Comparison of ENCODE assay signal across 16 cellular contexts in the genomic region with DNA sequence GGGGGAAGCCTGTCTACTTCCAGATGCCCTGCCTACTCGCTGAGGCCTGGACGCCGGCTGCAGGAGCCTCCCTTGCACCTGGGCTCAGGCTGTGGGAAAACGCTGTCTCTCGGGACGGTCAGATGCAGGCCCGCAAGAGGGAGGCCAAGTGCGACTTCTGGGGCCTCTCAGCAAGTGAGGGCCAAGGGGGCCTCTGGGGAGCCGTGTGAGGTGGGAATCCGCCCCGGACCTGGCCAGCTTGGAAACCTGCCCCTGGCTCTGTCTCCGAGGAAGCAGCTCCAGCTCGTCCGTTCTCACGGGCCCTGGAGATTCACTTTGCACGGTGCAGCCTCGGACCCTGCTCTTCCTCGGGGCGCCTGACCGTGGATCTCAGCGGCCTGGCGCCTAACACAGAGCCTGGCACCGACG. TPM values are rescaled to one million over a fixed set of nuclear protein-coding genes. Genes with fewer than 3 reads are reported as not detected.
A peak's percentile ranks its signal among the peaks of the same experiment; 100 is the strongest.
DNase-seq lines count a peak whose midpoint lies in the region; ATAC-seq and TF ChIP-seq lines count a peak whose summit lies in the region.
"Had no signal": no experiment of that assay in that cellular context is flagged by ENCODE, and none has a peak within 500 bp of the region (broad histone marks: within the 10 kb centered on the region; RNA-seq: fewer than 3 reads in every experiment).

No MANE protein-coding gene starts in this region.

- no peaks in the 10 kb centered on the region for H3K27me3 Mint-ChIP-seq in T-cell
- H3K27me3 Mint-ChIP-seq: activated CD4-positive, alpha-beta memory T cell treated with anti-CD3 and anti-CD28 coated beads, Interleukin-2, amount 10 ng/mL, durations not matched to agents 7 days and 5 days had no signal

- DNase-seq in Panc1 (ENCODE audit: low read depth, low spot score) = no peak
- no peak for DNase-seq in dorsolateral prefrontal cortex
- DNase-seq in tibial artery = peak in 1 of 2 donors; percentile 77
- DNase-seq in cortex of kidney (lab: John Stamatoyannopoulos, UW) = no peak
- no peak for DNase-seq in T-cell
- DNase-seq: activated CD4-positive, alpha-beta memory T cell treated with anti-CD3 and anti-CD28 coated beads, Interleukin-2, amount 10 ng/mL, durations not matched to agents 7 days and 5 days; DMS79 treated with DMSO at 0.1 percent for 48 hours; NCI-H1105 treated with DMSO at 0.1 percent for 48 hours; NCI-H526 treated with DMSO at 0.1 percent for 48 hours; stimulated activated CD4-positive, alpha-beta T cell treated with anti-CD3 and anti-CD28 coated beads, Interleukin-15, amount 100 ng/mL, for 24 hours; T-helper 2 cell; trophoblast cell had no signal

- CTCF ChIA-PET in Panc1 (lab: Charles Lee) (interaction anchor here (0.6 kb wide), 1 partner anchor 78 kb away, joined by 4 read pairs; no protein-coding TSS in a partner anchor), T-cell (lab: Charles Lee) (interaction anchor here in 1 of 2 donors (0.6 kb wide), 1 partner anchor 132 kb away, joined by 10 read pairs; no protein-coding TSS in a partner anchor)

- POLR2A ChIA-PET in Panc1 (lab: Charles Lee) = no interaction called here
- POLR2A ChIA-PET in T-cell (lab: Charles Lee) = no interaction called here

- no peaks in the 10 kb centered on the region for H3K4me1 Mint-ChIP-seq in T-cell
- H3K4me1 Mint-ChIP-seq: activated CD4-positive, alpha-beta memory T cell treated with anti-CD3 and anti-CD28 coated beads, Interleukin-2, amount 10 ng/mL, durations not matched to agents 7 days and 5 days had no signal

- no peak overlapping the region for H3K27ac Mint-ChIP-seq in T-cell
- H3K27ac Mint-ChIP-seq: activated CD4-positive, alpha-beta memory T cell treated with anti-CD3 and anti-CD28 coated beads, Interleukin-2, amount 10 ng/mL, durations not matched to agents 7 days and 5 days had no signal

- in situ Hi-C loops in Panc1 (cut with HindIII; ENCODE audit: low pct_unique_long_range_greater_than_20kb, low sequenced_read_pairs) = no loop called here

- no TSS peak for BruUV-seq in Panc1 (replicated peaks; lab: Mats Ljungman, UMichigan)

- H3K4me3 Mint-ChIP-seq in T-cell = no peak overlapping the region
- H3K4me3 Mint-ChIP-seq: activated CD4-positive, alpha-beta memory T cell treated with anti-CD3 and anti-CD28 coated beads, Interleukin-2, amount 10 ng/mL, durations not matched to agents 7 days and 5 days had no signal

- H3K27me3 ChIP-seq in Panc1 (ENCODE audit: control insufficient read depth, insufficient read depth, low read length) (no peaks in the 10 kb centered on the region), dorsolateral prefrontal cortex (no peaks in the 10 kb centered on the region), muscle layer of colon (ENCODE audit: control insufficient read depth in 1 of 2, insufficient read depth in 2 of 2, low read length in 2 of 2) (no peaks in the 10 kb centered on the region), tibial artery (no peaks in the 10 kb centered on the region)

- TF ChIP-seq CTCF in Panc1 (IDR thresholded peaks at IDR 0.05) (no peak), dorsolateral prefrontal cortex (IDR thresholded peaks at IDR 0.05 in 54 of 56, conservative IDR thresholded peaks at IDR 0.05 in 2 of 56; ENCODE audit: low read depth in 1 of 56, partially characterized antibody in 56 of 56) (no peak), tibial artery (IDR thresholded peaks at IDR 0.05) (no peak)

- H3K9me3 ChIP-seq in Panc1 (ENCODE audit: control insufficient read depth, insufficient read depth, low read depth, low read length) (no peaks in the 10 kb centered on the region), muscle layer of colon (ENCODE audit: low read length) (no peaks in the 10 kb centered on the region), tibial artery (no peaks in the 10 kb centered on the region)
- H3K9me3 ChIP-seq: prostate gland had no signal

- peak; percentile 27; the same call in 1 of the 2 replicates for ATAC-seq in Panc1
- no peak for ATAC-seq in T-cell (replicated peaks in 1 of 4)
- ATAC-seq in HG02763 (IDR thresholded peaks at IDR 0.05; ENCODE audit: unreplicated experiment) = no peak

- no peaks in the 10 kb centered on the region for H3K36me3 ChIP-seq in Panc1 (ENCODE audit: control insufficient read depth, insufficient read depth, low read length)
- H3K36me3 ChIP-seq in muscle layer of colon (ENCODE audit: insufficient read depth, low read length) = peaks cover 21% of the 10 kb centered on the region
- peaks cover 29 to 49% (median 32%) of the 10 kb centered on the region in 3 donors for H3K36me3 ChIP-seq in tibial artery

- intact Hi-C loops in Panc1 (cut with micrococcal nuclease; ENCODE audit: unreplicated experiment) (loop anchor here (10.0 kb wide), 1 partner anchor 77 kb away; no protein-coding TSS in a partner anchor), dorsolateral prefrontal cortex (cut with DNase I) (loop anchor here in 1 of 2 donors (5.0 kb wide), 1 partner anchor 80 kb away; no protein-coding TSS in a partner anchor), tibial artery (cut with DNase I; ENCODE audit: low total_unique reads) (loop anchor here (5.0 kb wide), 1 partner anchor 75 kb away; no protein-coding TSS in a partner anchor)

- peaks cover 21% of the 10 kb centered on the region for H3K36me3 Mint-ChIP-seq in T-cell

- H3K4me3 ChIP-seq in Panc1 (ENCODE audit: low read depth in 2 of 2, low read length in 2 of 2) (no peak overlapping the region), dorsolateral prefrontal cortex (no peak overlapping the region), muscle layer of colon (ENCODE audit: low read depth in 1 of 2, low read length in 2 of 2) (no peak overlapping the region), tibial artery (peak overlapping the region; percentile 15 to 22)
- H3K4me3 ChIP-seq: prostate gland had no signal

- no peaks in the 10 kb centered on the region for H3K4me1 ChIP-seq in Panc1 (ENCODE audit: control insufficient read depth, insufficient read depth, low read length)
- peaks cover 32% of the 10 kb centered on the region for H3K4me1 ChIP-seq in muscle layer of colon (ENCODE audit: insufficient read depth, low read length)
- H3K4me1 ChIP-seq in tibial artery = peaks cover 0 to 65% (median 34%) of the 10 kb centered on the region in 4 donors
- H3K4me1 ChIP-seq: prostate gland had no signal

- H3K27ac ChIP-seq in Panc1 (ENCODE audit: low read length) (no peak overlapping the region), dorsolateral prefrontal cortex (peak overlapping the region in 52 of 59 donors; percentile 4 to 86 (median 66)), muscle layer of colon (ENCODE audit: low read depth, low read length) (peak overlapping the region; percentile 4), tibial artery (peak overlapping the region; percentile 80 to 99)

- H3K9me3 Mint-ChIP-seq in T-cell = no peaks in the 10 kb centered on the region
- H3K9me3 Mint-ChIP-seq: activated CD4-positive, alpha-beta memory T cell treated with anti-CD3 and anti-CD28 coated beads, Interleukin-2, amount 10 ng/mL, durations not matched to agents 7 days and 5 days; nephron had no signal

- H3K9ac ChIP-seq in muscle layer of colon (ENCODE audit: low read length) = no peak overlapping the region

RNA-seq across cellular contexts. Expression of gene CRTC1, which starts 11.4 kb away (rescaled TPM):
- 18.2 TPM for total RNA-seq in Panc1 (2021; ENCODE audit: unreplicated experiment)
- polyA plus RNA-seq in Panc1 (2012; ENCODE audit: insufficient read length) = 23.4 TPM
- total RNA-seq in dorsolateral prefrontal cortex = 100 to 1,000 TPM in 34 of 120 experiments, 10 to 100 TPM in 86; 35.9 to 127 (median 90.4) TPM
- 10 to 100 TPM; 19.6 to 26.9 (median 25.0) TPM for total RNA-seq in T-cell

RNA-seq across cellular contexts. Expression of gene KLHL26, which starts 35.2 kb away (rescaled TPM):
- 4.4 TPM for total RNA-seq in Panc1 (2021; ENCODE audit: unreplicated experiment)
- 8.5 TPM for polyA plus RNA-seq in Panc1 (2012; ENCODE audit: insufficient read length)
- total RNA-seq in dorsolateral prefrontal cortex = 10 to 100 TPM; 19.6 to 52.2 (median 36.9) TPM
- total RNA-seq in T-cell = 10 to 100 TPM in 4 of 5 donors, 1 to 10 TPM in 1; 8.8 to 16.4 (median 14.1) TPM

RNA-seq across cellular contexts. Expression of gene TMEM59L, which starts 59.4 kb away (rescaled TPM):
- total RNA-seq in Panc1 (2021; ENCODE audit: unreplicated experiment) (2.4 TPM), dorsolateral prefrontal cortex (100 to 1,000 TPM; 128 to 572 (median 372) TPM), T-cell (under 1 TPM in 2 of 5 donors, not detected in 3; 0.38 to 0.40 TPM)
- 7.3 TPM for polyA plus RNA-seq in Panc1 (2012; ENCODE audit: insufficient read length)

Comparison
In these comparisons a context has a peak if more than half of its experiments do, and no peak if none do; other contexts are left out.
1. H3K4me3 ChIP-seq: peak in tibial artery (2 of 2); none in Panc1 (0 of 2), dorsolateral prefrontal cortex (0 of 59) and muscle layer of colon (0 of 2).
2. RNA of gene TMEM59L, which starts 59.4 kb away (total RNA-seq): 128 to 572 TPM in dorsolateral prefrontal cortex; 2.4 TPM in Panc1 (single experiment) and 0.38 to 0.40 TPM in T-cell; every median in the first group is over 10 times any median in the second.